Comparison of ENCODE assay signal across 8 cellular contexts in the genomic region with DNA sequence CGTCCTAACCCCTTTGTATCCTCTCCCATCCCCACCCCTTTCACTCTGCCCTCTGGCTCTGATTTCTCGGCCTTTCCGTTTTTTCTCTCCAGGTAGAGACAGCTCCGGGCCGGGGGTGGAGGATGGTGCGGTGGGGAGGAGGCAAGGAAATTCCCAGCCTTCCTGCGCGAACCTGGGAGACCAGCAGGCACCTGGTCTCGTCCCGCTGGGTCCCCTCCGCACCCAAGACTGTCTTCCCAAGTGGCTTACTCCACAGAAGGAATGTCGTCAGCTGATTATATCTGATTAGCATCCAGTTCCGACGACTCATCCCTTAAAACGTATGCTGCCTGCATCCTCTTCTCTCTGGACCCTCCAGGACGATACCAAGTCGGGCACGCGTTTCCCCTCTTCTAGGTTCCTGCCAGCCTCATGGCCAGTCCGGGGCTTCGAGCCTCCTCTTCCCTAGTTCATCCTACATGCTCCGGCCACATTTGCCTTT. TPM values are rescaled to one million over a fixed set of nuclear protein-coding genes. Genes with fewer than 3 reads are reported as not detected.
DNase-seq lines count a peak whose midpoint lies in the region; ATAC-seq, FAIRE-seq and TF ChIP-seq lines count a peak whose summit lies in the region.

No MANE protein-coding gene starts in this region.

- FAIRE-seq in astrocyte (lab: Jason Lieb, UNC): no peak
- FAIRE-seq in kidney (lab: Jason Lieb, UNC): no peak

- in situ Hi-C loops in transverse colon (cut with MboI; ENCODE audit: low pct_ligation_motif_present in 1 of 4, low pct_unique_long_range_greater_than_20kb in 1 of 4, low sequenced_read_pairs in 3 of 4): no loop called here

- TF ChIP-seq POLR2A in transverse colon (IDR thresholded peaks at IDR 0.05): no peak

- no peak for DNase-seq in AG04449 (ENCODE audit: low read depth, low spot score)
- no peak for DNase-seq in HFF-Myc (ENCODE audit: extremely low read depth, low read depth)
- DNase-seq in astrocyte (ENCODE audit: low read depth): peak; percentile 40
- peak; percentile 52 for DNase-seq in kidney
- DNase-seq in transverse colon: no peak
- DNase-seq in effector memory CD4-positive, alpha-beta T cell: no peak
- DNase-seq in foreskin melanocyte: no peak

- no peaks in the 10 kb centered on the region for H3K9me3 Mint-ChIP-seq in astrocyte (ENCODE audit: unreplicated experiment)

- H3K27me3 ChIP-seq in astrocyte (ENCODE audit: insufficient read depth, low read length) (no peaks in the 10 kb centered on the region), transverse colon (peaks cover 44% of the 10 kb centered on the region)
- peaks cover 20% of the 10 kb centered on the region for H3K27me3 ChIP-seq in effector memory CD4-positive, alpha-beta T cell (replicated peaks; ENCODE audit: control insufficient read depth, insufficient read depth, low read length, poor library complexity, severe bottlenecking)

- no peaks in the 10 kb centered on the region for H4K20me1 ChIP-seq in astrocyte (ENCODE audit: insufficient read depth, low read length)

- H3K36me3 Mint-ChIP-seq in astrocyte (ENCODE audit: low read depth, unreplicated experiment): peaks cover 2% of the 10 kb centered on the region

- no peaks in the 10 kb centered on the region for H3K27me3 Mint-ChIP-seq in astrocyte (ENCODE audit: low read depth, unreplicated experiment)

- TF ChIP-seq CTCF in AG04449 (IDR thresholded peaks at IDR 0.05; ENCODE audit: insufficient read depth, low read length, missing control alignments) (no peak), HFF-Myc (IDR thresholded peaks at IDR 0.05; ENCODE audit: low read depth, low read length, missing control alignments) (no peak), astrocyte (IDR thresholded peaks at IDR 0.05; ENCODE audit: insufficient read depth, low read depth, low read length) (no peak), kidney (IDR thresholded peaks at IDR 0.05; ENCODE audit: borderline replicate concordance, extremely low read depth, insufficient read depth) (no peak), transverse colon (IDR thresholded peaks at IDR 0.05) (no peak)

- peak overlapping the region; percentile 96 for H3K4me2 ChIP-seq in astrocyte (ENCODE audit: low read length)

- no peaks in the 10 kb centered on the region for H3K9me3 ChIP-seq in astrocyte (ENCODE audit: insufficient read depth, low read depth, low read length)
- H3K9me3 ChIP-seq in kidney (ENCODE audit: control insufficient read depth in 1 of 2, low read length in 2 of 2): no peaks in the 10 kb centered on the region
- H3K9me3 ChIP-seq in transverse colon: no peaks in the 10 kb centered on the region
- no peaks in the 10 kb centered on the region for H3K9me3 ChIP-seq in effector memory CD4-positive, alpha-beta T cell (ENCODE audit: control insufficient read depth, low read length)

- peak overlapping the region; percentile 78 for H3K27ac Mint-ChIP-seq in astrocyte (ENCODE audit: unreplicated experiment)

- ATAC-seq in GM19455 (IDR thresholded peaks at IDR 0.05; ENCODE audit: unreplicated experiment): no peak

- WGBS in transverse colon (ENCODE audit: low coverage in 1 of 2), 2 donors: 26 to 44% methylated on average over 6 to 22 of the region's 22 CpGs

- H3K27ac ChIP-seq in astrocyte (ENCODE audit: low read depth, low read length) (peak overlapping the region; percentile 99), kidney (ENCODE audit: low read depth in 2 of 2, low read length in 2 of 2) (no peak overlapping the region), transverse colon (no peak overlapping the region)
- no peak overlapping the region for H3K27ac ChIP-seq in effector memory CD4-positive, alpha-beta T cell (ENCODE audit: insufficient read depth, low read length, poor library complexity, severe bottlenecking)

- peaks cover 20% of the 10 kb centered on the region for H3K4me1 Mint-ChIP-seq in astrocyte (ENCODE audit: low read depth, unreplicated experiment)

- TF ChIP-seq EP300 in transverse colon (IDR thresholded peaks at IDR 0.05; ENCODE audit: low read depth): no peak

- peak overlapping the region; percentile 72 for H2AFZ ChIP-seq in astrocyte (ENCODE audit: low read depth, low read length)

- POLR2A ChIA-PET in AG04449 (lab: Yijun Ruan, JAX): interaction anchor here (1.0 to 3.2 kb wide), 5 partner anchors 43 to 106 kb away, joined by 3 to 45 read pairs (median 6); partner anchors contain the start of genes CAPRIN2 and IPO8

- intact Hi-C loops in kidney (cut with DNase I): no loop called here
- intact Hi-C loops in transverse colon (cut with DNase I; ENCODE audit: low total_unique reads): no loop called here

- peaks cover 12% of the 10 kb centered on the region for H3K79me2 ChIP-seq in astrocyte (ENCODE audit: insufficient read depth, low read length)

- CTCF ChIA-PET in AG04449 (lab: Yijun Ruan, JAX): interaction anchor here (0.9 to 4.8 kb wide), 4 partner anchors 10 to 102 kb away, joined by 4 to 24 read pairs (median 8); partner anchors contain the start of gene CAPRIN2

- peak overlapping the region; percentile 85 for H3K4me3 Mint-ChIP-seq in astrocyte (ENCODE audit: unreplicated experiment)

- peaks cover 36% of the 10 kb centered on the region for H3K4me1 ChIP-seq in astrocyte (ENCODE audit: insufficient read depth, low read length)
- peaks cover 0 to 9% of the 10 kb centered on the region in 2 donors for H3K4me1 ChIP-seq in kidney (ENCODE audit: control insufficient read depth in 1 of 2, insufficient read depth in 1 of 2, low read depth in 1 of 2, low read length in 2 of 2)
- H3K4me1 ChIP-seq in transverse colon: peaks cover 0 to 16% (median 12%) of the 10 kb centered on the region in 4 donors
- H3K4me1 ChIP-seq in effector memory CD4-positive, alpha-beta T cell (ENCODE audit: control insufficient read depth, insufficient read depth, low read length, poor library complexity, severe bottlenecking): peaks cover 13% of the 10 kb centered on the region

- peak overlapping the region; percentile 72 for H3K4me3 ChIP-seq in AG04449 (ENCODE audit: low read depth, low read length)
- H3K4me3 ChIP-seq in HFF-Myc (replicated peaks; ENCODE audit: low read depth, low read length): peak overlapping the region; percentile 58
- H3K4me3 ChIP-seq in astrocyte (ENCODE audit: insufficient read depth, low read depth, low read length): peak overlapping the region; percentile 75
- H3K4me3 ChIP-seq in kidney (ENCODE audit: low read length in 2 of 2): peak overlapping the region; percentile 18 to 54
- H3K4me3 ChIP-seq in transverse colon: peak overlapping the region in 3 of 4 donors; percentile 31 to 49 (median 43)
- H3K4me3 ChIP-seq in effector memory CD4-positive, alpha-beta T cell (ENCODE audit: insufficient read depth, low read depth, low read length, poor library complexity, severe bottlenecking): no peak overlapping the region

- H3K36me3 ChIP-seq in astrocyte (ENCODE audit: insufficient read depth, low read length) (peaks cover 27% of the 10 kb centered on the region), kidney (ENCODE audit: control insufficient read depth in 1 of 2, insufficient read depth in 2 of 2, low read length in 2 of 2) (no peaks in the 10 kb centered on the region), transverse colon (no peaks in the 10 kb centered on the region)
- H3K36me3 ChIP-seq in effector memory CD4-positive, alpha-beta T cell (ENCODE audit: control insufficient read depth, insufficient read depth, low read length): no peaks in the 10 kb centered on the region

- peak overlapping the region; percentile 96 for H3K9ac ChIP-seq in astrocyte (ENCODE audit: low read length)
- H3K9ac ChIP-seq in kidney (ENCODE audit: low read length in 2 of 2): no peak overlapping the region

RNA-seq across cellular contexts. Expression of gene CAPRIN2, which starts 42.2 kb away (rescaled TPM):
- total RNA-seq in astrocyte: 20.2 and 23.1 TPM in 2 replicates
- total RNA-seq in kidney: 21.5 TPM
- 15.6 TPM for polyA plus RNA-seq in kidney (ENCODE audit: insufficient read depth, low read depth, low replicate concordance)
- total RNA-seq in transverse colon: 100 to 1,000 TPM in 1 of 4 donors, 10 to 100 TPM in 3; 24.7 to 322 (median 42.5) TPM

Comparison
In these comparisons a context has a peak if more than half of its experiments do, and no peak if none do; other contexts are left out.
1. DNase-seq: peak in astrocyte (single experiment) and kidney (single experiment); none in AG04449 (single experiment), HFF-Myc (single experiment), transverse colon (single experiment), effector memory CD4-positive, alpha-beta T cell (0 of 3) and foreskin melanocyte (single experiment).